10 cellular contexts compared by ENCODE assay signal in the genomic region with DNA sequence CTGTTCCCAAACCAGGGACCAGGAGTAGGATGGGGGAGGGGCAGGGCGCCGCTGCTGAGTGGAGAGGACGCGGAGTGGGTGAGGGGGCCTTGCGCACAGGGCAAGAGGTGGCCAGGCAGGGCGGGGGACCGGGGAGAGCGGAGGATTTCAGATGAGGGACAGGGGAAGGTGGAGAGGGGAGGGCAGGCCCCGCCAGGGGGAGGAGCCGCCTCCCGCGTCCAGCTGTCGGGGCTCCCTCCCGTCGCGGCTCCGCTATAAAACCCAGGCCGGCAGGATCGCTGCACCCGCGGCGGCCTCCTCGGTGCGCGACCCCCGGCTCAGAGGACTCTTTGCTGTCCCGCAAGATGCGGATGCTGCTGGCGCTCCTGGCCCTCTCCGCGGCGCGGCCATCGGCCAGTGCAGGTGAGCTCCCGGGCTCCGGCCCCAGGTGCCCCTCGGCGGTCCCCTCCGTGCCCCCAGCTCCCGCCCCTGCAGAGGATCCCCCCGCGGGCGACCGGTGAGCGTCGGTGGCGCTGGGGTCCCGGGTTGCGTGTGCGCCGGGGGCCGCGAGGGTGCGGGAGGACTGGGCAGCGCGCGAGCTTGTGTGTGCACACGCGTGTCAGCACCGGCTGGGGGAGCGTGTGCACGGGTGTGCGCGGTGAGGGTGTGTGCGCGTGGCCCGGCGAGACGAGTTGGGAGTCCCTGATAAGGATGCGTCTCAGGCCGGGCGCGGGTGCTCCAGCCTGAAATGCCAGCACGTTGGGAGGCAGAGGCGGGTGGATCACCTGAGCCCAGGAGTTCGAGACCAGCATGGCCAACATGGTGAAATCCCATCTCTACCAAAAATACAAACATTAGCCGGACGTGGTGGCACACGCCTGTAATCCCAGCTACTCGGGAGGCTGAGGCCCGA. TPM values are rescaled to one million over a fixed set of nuclear protein-coding genes. Genes with fewer than 3 reads are reported as not detected.
A peak's percentile ranks its signal among the peaks of the same experiment; 100 is the strongest.
DNase-seq lines count a peak whose midpoint lies in the region; ATAC-seq and FAIRE-seq lines count a peak whose summit lies in the region.
"Had no signal": no experiment of that assay in that cellular context is flagged by ENCODE, and none has a peak within 500 bp of the region (broad histone marks: within the 10 kb centered on the region; RNA-seq: fewer than 3 reads in every experiment).

A gene (plus strand): TSS at position 283 of the 892 bp plus-strand sequence. CDS start 62 bp downstream, at position 345.

- H3K4me3 ChIP-seq in mesenchymal stem cell (ENCODE audit: insufficient read depth in 1 of 2, low read depth in 1 of 2, low read length in 2 of 2) = no peak within 1 kb of the TSS

- H3K18ac ChIP-seq in mesenchymal stem cell (ENCODE audit: low read depth in 1 of 2, low read length in 2 of 2) = no peak within 1 kb of the TSS

- no peak within 1 kb of the TSS for H2BK12ac ChIP-seq in mesenchymal stem cell (ENCODE audit: low read length in 2 of 2)

- H2BK15ac ChIP-seq in mesenchymal stem cell (ENCODE audit: low read depth, poor library complexity, severe bottlenecking) = no peak within 1 kb of the TSS

- H4K8ac ChIP-seq in mesenchymal stem cell (ENCODE audit: low read length) = no peak within 1 kb of the TSS

- no peak within 1 kb of the TSS for H2BK120ac ChIP-seq in mesenchymal stem cell (ENCODE audit: low read depth, low read length)

- H3K4ac ChIP-seq in mesenchymal stem cell (ENCODE audit: low read depth in 1 of 2, low read length in 2 of 2) = no peak within 1 kb of the TSS

- H3K4me3 Mint-ChIP-seq in activated naive CD8-positive, alpha-beta T cell = peak within 1 kb of the TSS; percentile 61
- H3K4me3 Mint-ChIP-seq in activated naive CD8-positive, alpha-beta T cell treated with anti-CD3 and anti-CD28 coated beads for 36 hours = no peak within 1 kb of the TSS

- no peak within 1 kb of the TSS for H2AFZ ChIP-seq in mesenchymal stem cell (ENCODE audit: low read depth, low read length)

- peaks cover 71 to 90% of the 10 kb centered on the region in 2 experiments for H3K27me3 ChIP-seq in mesenchymal stem cell (ENCODE audit: control insufficient read depth in 1 of 2, insufficient read depth in 1 of 2, low read length in 2 of 2)

- H3K27ac ChIP-seq in mesenchymal stem cell (ENCODE audit: low read length, poor library complexity, severe bottlenecking) = no peak within 1 kb of the TSS

- peak within 1 kb of the TSS in 1 of 2 experiments; percentile 57 for H3K23ac ChIP-seq in mesenchymal stem cell (ENCODE audit: low read length in 2 of 2)

- H2AK5ac ChIP-seq in mesenchymal stem cell (ENCODE audit: low read length, severe bottlenecking) = no peak within 1 kb of the TSS

- peak; percentile 86 for FAIRE-seq in urothelium cell line (lab: Jason Lieb, UNC)
- FAIRE-seq: frontal cortex had no signal

- peaks cover 25% of the 10 kb centered on the region for H3K4me1 ChIP-seq in mesenchymal stem cell (ENCODE audit: control insufficient read depth, insufficient read depth, low read depth, low read length)

- no peak within 1 kb of the TSS for H2BK5ac ChIP-seq in mesenchymal stem cell (ENCODE audit: low read depth, low read length, poor library complexity, severe bottlenecking)

- H4K91ac ChIP-seq in mesenchymal stem cell (ENCODE audit: low read length) = no peak within 1 kb of the TSS

- DNase-seq in activated naive CD8-positive, alpha-beta T cell treated with anti-CD3 and anti-CD28 coated beads for 36 hours = no peak
- DNase-seq in cerebellar cortex (ENCODE audit: low spot score) (peak; percentile 75), mesenchymal stem cell (no peak), urothelium cell line (ENCODE audit: low spot score) (no peak), NAMALWA (ENCODE audit: low spot score) (no peak)
- no peak for DNase-seq in stimulated activated CD4-positive, alpha-beta T cell treated with anti-CD3 and anti-CD28 coated beads, Interleukin-4, amount 100 ng/mL, for 4 hours
- DNase-seq: activated CD4-positive, alpha-beta T cell treated with anti-CD3 and anti-CD28 coated beads for 4 hours had no signal

- H3K9ac ChIP-seq in mesenchymal stem cell (ENCODE audit: low read length) = no peak within 1 kb of the TSS

- peaks cover 28% of the 10 kb centered on the region for H3K27me3 Mint-ChIP-seq in activated naive CD8-positive, alpha-beta T cell
- peaks cover 83% of the 10 kb centered on the region for H3K27me3 Mint-ChIP-seq in activated naive CD8-positive, alpha-beta T cell treated with anti-CD3 and anti-CD28 coated beads for 36 hours

- no peaks in the 10 kb centered on the region for H3K79me1 ChIP-seq in mesenchymal stem cell (replicated peaks; ENCODE audit: low read length, poor library complexity, severe bottlenecking)

- no peak within 1 kb of the TSS for H3K27ac Mint-ChIP-seq in activated naive CD8-positive, alpha-beta T cell
- H3K27ac Mint-ChIP-seq in activated naive CD8-positive, alpha-beta T cell treated with anti-CD3 and anti-CD28 coated beads for 36 hours = no peak within 1 kb of the TSS

- WGBS in mesenchymal stem cell = 5% methylated on average over 71 of the region's 81 CpGs

- H3K9me3 Mint-ChIP-seq in activated naive CD8-positive, alpha-beta T cell (ENCODE audit: low read depth) = no peaks in the 10 kb centered on the region
- H3K9me3 Mint-ChIP-seq in activated naive CD8-positive, alpha-beta T cell treated with anti-CD3 and anti-CD28 coated beads for 36 hours = no peaks in the 10 kb centered on the region

- H3K4me2 ChIP-seq in mesenchymal stem cell (ENCODE audit: low read length, poor library complexity, severe bottlenecking) = peak within 1 kb of the TSS; percentile 84

- no peaks in the 10 kb centered on the region for H3K36me3 Mint-ChIP-seq in activated naive CD8-positive, alpha-beta T cell
- no peaks in the 10 kb centered on the region for H3K36me3 Mint-ChIP-seq in activated naive CD8-positive, alpha-beta T cell treated with anti-CD3 and anti-CD28 coated beads for 36 hours

- no peaks in the 10 kb centered on the region for H3K36me3 ChIP-seq in mesenchymal stem cell (ENCODE audit: control insufficient read depth in 1 of 2, insufficient read depth in 2 of 2, low read depth in 1 of 2, low read length in 2 of 2)

- peaks cover 12% of the 10 kb centered on the region for H3K4me1 Mint-ChIP-seq in activated naive CD8-positive, alpha-beta T cell (ENCODE audit: low read depth)
- peaks cover 8% of the 10 kb centered on the region for H3K4me1 Mint-ChIP-seq in activated naive CD8-positive, alpha-beta T cell treated with anti-CD3 and anti-CD28 coated beads for 36 hours

- H3K9me3 ChIP-seq in mesenchymal stem cell (ENCODE audit: control insufficient read depth, low read length) = no peaks in the 10 kb centered on the region

- H3K14ac ChIP-seq in mesenchymal stem cell (ENCODE audit: low read length in 2 of 2) = peak within 1 kb of the TSS in 1 of 2 experiments; percentile 18

- no peak for ATAC-seq in GM18868 (IDR thresholded peaks at IDR 0.05; ENCODE audit: unreplicated experiment)

RNA-seq across cellular contexts. Expression of the gene that starts here (rescaled TPM):
- not detected for total RNA-seq in activated naive CD8-positive, alpha-beta T cell treated with anti-CD3 and anti-CD28 coated beads for 36 hours
- polyA plus RNA-seq in mesenchymal stem cell (2013, experiment 1 of 2) = not detected
- polyA plus RNA-seq in mesenchymal stem cell (2013, experiment 2 of 2) = not detected
